ENCODE assay signal across 11 cellular contexts in genomic region chr6:84768442-84769174, GRCh38. TPM values are rescaled to one million over a fixed set of nuclear protein-coding genes. Genes with fewer than 3 reads are reported as not detected.
A peak's percentile ranks its signal among the peaks of the same experiment; 100 is the strongest.
DNase-seq lines count a peak whose midpoint lies in the region.
"Had no signal": no experiment of that assay in that cellular context is flagged by ENCODE, and none has a peak within 500 bp of the region (broad histone marks: within the 10 kb centered on the region; RNA-seq: fewer than 3 reads in every experiment).

No MANE protein-coding gene starts in this region.

- H3K27ac Mint-ChIP-seq in CD8-positive, alpha-beta memory T cell: no peak overlapping the region
- H3K27ac Mint-ChIP-seq: activated T-helper 2 cell treated with anti-CD3 and anti-CD28 coated beads, Interferon-gamma antibody, Interleukin-2, Interleukin-4, amounts not matched to agents 10 μg/mL and 5 μg/mL and 100 μg/mL, durations not matched to agents 14 hours and 24 hours and 36 hours had no signal

- no peak overlapping the region for H4K8ac ChIP-seq in mesendoderm (ENCODE audit: low read depth, low read length)

- POLR2A ChIA-PET in CD8-positive, alpha-beta memory T cell (lab: Charles Lee): no interaction called here

- H3K4me3 ChIP-seq in mesendoderm (ENCODE audit: low read length): no peak overlapping the region
- H3K4me3 ChIP-seq in CD8-positive, alpha-beta memory T cell (ENCODE audit: low read length): no peak overlapping the region
- H3K4me3 ChIP-seq: upper lobe of left lung had no signal

- in situ Hi-C loops in ACHN (cut with HindIII; ENCODE audit: low pct_ligation_motif_present, low pct_unique_long_range_greater_than_20kb, low sequenced_read_pairs) (no loop called here), G401 (cut with HindIII; ENCODE audit: low sequenced_read_pairs) (no loop called here)

- peaks cover 60% of the 10 kb centered on the region for H3K27me3 ChIP-seq in mesendoderm (ENCODE audit: insufficient read depth, low read length, poor library complexity)
- H3K27me3 ChIP-seq in CD8-positive, alpha-beta memory T cell (ENCODE audit: insufficient read depth, low read length, poor library complexity, severe bottlenecking): peaks cover 16% of the 10 kb centered on the region

- H3K18ac ChIP-seq in mesendoderm (ENCODE audit: low read length): no peak overlapping the region

- H3K36me3 Mint-ChIP-seq in CD8-positive, alpha-beta memory T cell: peaks cover 0 to 2% (median 0%) of the 10 kb centered on the region in 3 donors

- H3K23ac ChIP-seq in mesendoderm (ENCODE audit: low read length): no peak overlapping the region

- H2AK5ac ChIP-seq in mesendoderm (ENCODE audit: low read length): no peak overlapping the region

- WGBS in mesendoderm (ENCODE audit: extremely low coverage, insufficient coverage, low lambda C conversion rate): no CpG with 5 or more reads among the region's 31 CpGs

- H2BK15ac ChIP-seq in mesendoderm (replicated peaks; ENCODE audit: low read depth): no peak overlapping the region

- peaks cover 0 to 23% (median 12%) of the 10 kb centered on the region in 5 donors for H3K9me3 Mint-ChIP-seq in CD8-positive, alpha-beta memory T cell

- H3K9me3 ChIP-seq in CD8-positive, alpha-beta memory T cell (ENCODE audit: low read length): no peaks in the 10 kb centered on the region

- no peaks in the 10 kb centered on the region for H3K4me1 ChIP-seq in mesendoderm (ENCODE audit: control insufficient read depth, low read depth, low read length)
- H3K4me1 ChIP-seq in CD8-positive, alpha-beta memory T cell (ENCODE audit: insufficient read depth, low read length): no peaks in the 10 kb centered on the region

- no peak overlapping the region for H4K5ac ChIP-seq in mesendoderm (ENCODE audit: low read length)

- no peak overlapping the region for H2BK5ac ChIP-seq in mesendoderm (ENCODE audit: low read length)

- H3K27me3 Mint-ChIP-seq in CD8-positive, alpha-beta memory T cell: peaks cover 50 to 72% of the 10 kb centered on the region in 2 donors

- CTCF ChIA-PET in CD8-positive, alpha-beta memory T cell (lab: Charles Lee): no interaction called here

- no peak overlapping the region for H3K9ac ChIP-seq in mesendoderm (ENCODE audit: low read length)

- DNase-seq in ACHN: peak; percentile 56
- peak; percentile 56 for DNase-seq in NCI-H2227 (lab: John Stamatoyannopoulos, UW; ENCODE audit: unreplicated experiment)
- peak; percentile 72 for DNase-seq in mesendoderm
- no peak for DNase-seq in DMS53 (lab: John Stamatoyannopoulos, UW)
- no peak for DNase-seq in G401 (ENCODE audit: low spot score)
- no peak for DNase-seq in CD8-positive, alpha-beta memory T cell
- no peak for DNase-seq in NK-92 (lab: John Stamatoyannopoulos, UW; ENCODE audit: unreplicated experiment)

- H3K27ac ChIP-seq in cingulate gyrus (ENCODE audit: low read depth, low read length) (peak overlapping the region; percentile 12), mesendoderm (ENCODE audit: low read depth, low read length) (no peak overlapping the region)
- H3K27ac ChIP-seq in CD8-positive, alpha-beta memory T cell (ENCODE audit: low read depth, low read length): no peak overlapping the region
- H3K27ac ChIP-seq: upper lobe of left lung had no signal

- peaks cover 3 to 5% (median 4%) of the 10 kb centered on the region in 3 donors for H3K4me1 Mint-ChIP-seq in CD8-positive, alpha-beta memory T cell

- peak overlapping the region; percentile 25 for H3K56ac ChIP-seq in mesendoderm (ENCODE audit: low read length)

- no peaks in the 10 kb centered on the region for H3K79me1 ChIP-seq in mesendoderm (ENCODE audit: low read length)

- peak overlapping the region; percentile 40 for H3K4me2 ChIP-seq in mesendoderm (ENCODE audit: low read length)

- no peak overlapping the region for H2BK120ac ChIP-seq in mesendoderm (ENCODE audit: low read depth, low read length)

- H3K36me3 ChIP-seq in mesendoderm (ENCODE audit: control insufficient read depth, insufficient read depth, low read length): no peaks in the 10 kb centered on the region
- H3K36me3 ChIP-seq in CD8-positive, alpha-beta memory T cell (ENCODE audit: insufficient read depth, low read length): no peaks in the 10 kb centered on the region
- H3K36me3 ChIP-seq: upper lobe of left lung had no signal

- no peaks in the 10 kb centered on the region for H3K79me2 ChIP-seq in mesendoderm (ENCODE audit: control insufficient read depth, insufficient read depth, low read length)

- H3K4ac ChIP-seq in mesendoderm (ENCODE audit: low read depth, low read length): no peak overlapping the region

- H3K4me3 Mint-ChIP-seq in CD8-positive, alpha-beta memory T cell: no peak overlapping the region

RNA-seq across cellular contexts. Expression of gene TBX18, which starts 4.2 kb away (rescaled TPM):
- 0.08 TPM for polyA plus RNA-seq in mesendoderm (2013, experiment 1 of 2)
- 0.01 TPM for polyA plus RNA-seq in mesendoderm (2013, experiment 2 of 2)
- not detected in 2 replicates for total RNA-seq in G401 (2014; rRNA removed; shearing (Covaris generic))
- not detected for total RNA-seq in CD8-positive, alpha-beta memory T cell
- polyA plus RNA-seq in CD8-positive, alpha-beta memory T cell: not detected
- total RNA-seq: activated T-helper 2 cell treated with anti-CD3 and anti-CD28 coated beads, Interferon-gamma antibody, Interleukin-2, Interleukin-4, amounts not matched to agents 10 μg/mL and 5 μg/mL and 100 μg/mL, durations not matched to agents 14 hours and 24 hours and 36 hours; OCI-LY7 had no signal

Comparison
In these comparisons a context has a peak if more than half of its experiments do, and no peak if none do; other contexts are left out.
1. DNase-seq: peak in ACHN (single experiment), NCI-H2227 (single experiment) and mesendoderm (single experiment); none in DMS53 (single experiment), G401 (single experiment), CD8-positive, alpha-beta memory T cell (0 of 5) and NK-92 (single experiment).